1 cellular context compared by ENCODE assay signal in genomic region chr3:171321241-171321640, GRCh38.
TF ChIP-seq lines count a peak whose summit lies in the region.

No MANE protein-coding gene starts in this region.

TF ChIP-seq in GM12878, 131 proteins besides CTCF, POLR2A, EP300 and RAD21:
- TF ChIP-seq, protein P1, sequence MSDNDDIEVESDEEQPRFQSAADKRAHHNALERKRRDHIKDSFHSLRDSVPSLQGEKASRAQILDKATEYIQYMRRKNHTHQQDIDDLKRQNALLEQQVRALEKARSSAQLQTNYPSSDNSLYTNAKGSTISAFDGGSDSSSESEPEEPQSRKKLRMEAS (IDR thresholded peaks at IDR 0.05; ENCODE audit: low read depth, low read length), result no peak
- no peak for TF ChIP-seq KLF5 (IDR thresholded peaks at IDR 0.05; ENCODE audit: partially characterized antibody)
- TF ChIP-seq SUZ12 (IDR thresholded peaks at IDR 0.05; ENCODE audit: unreplicated experiment), result no peak
- no peak for TF ChIP-seq SMAD1 (IDR thresholded peaks at IDR 0.05; ENCODE audit: low read depth, partially characterized antibody)
- no peak for TF ChIP-seq ELK1 (IDR thresholded peaks at IDR 0.05; ENCODE audit: low read depth, low read length)
- TF ChIP-seq CBFB (IDR thresholded peaks at IDR 0.05; ENCODE audit: low read depth), result no peak
- TF ChIP-seq RUNX3 (IDR thresholded peaks at IDR 0.05; ENCODE audit: low read length), result no peak
- TF ChIP-seq, protein P2, sequence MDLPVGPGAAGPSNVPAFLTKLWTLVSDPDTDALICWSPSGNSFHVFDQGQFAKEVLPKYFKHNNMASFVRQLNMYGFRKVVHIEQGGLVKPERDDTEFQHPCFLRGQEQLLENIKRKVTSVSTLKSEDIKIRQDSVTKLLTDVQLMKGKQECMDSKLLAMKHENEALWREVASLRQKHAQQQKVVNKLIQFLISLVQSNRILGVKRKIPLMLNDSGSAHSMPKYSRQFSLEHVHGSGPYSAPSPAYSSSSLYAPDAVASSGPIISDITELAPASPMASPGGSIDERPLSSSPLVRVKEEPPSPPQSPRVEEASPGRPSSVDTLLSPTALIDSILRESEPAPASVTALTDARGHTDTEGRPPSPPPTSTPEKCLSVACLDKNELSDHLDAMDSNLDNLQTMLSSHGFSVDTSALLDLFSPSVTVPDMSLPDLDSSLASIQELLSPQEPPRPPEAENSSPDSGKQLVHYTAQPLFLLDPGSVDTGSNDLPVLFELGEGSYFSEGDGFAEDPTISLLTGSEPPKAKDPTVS (IDR thresholded peaks at IDR 0.05; ENCODE audit: low read depth, low read length), result no peak
- TF ChIP-seq TCF3 (IDR thresholded peaks at IDR 0.05; ENCODE audit: borderline replicate concordance, insufficient read depth, low read depth, low read length), result no peak
- TF ChIP-seq PAX8 (IDR thresholded peaks at IDR 0.05), result no peak
- TF ChIP-seq CUX1 (IDR thresholded peaks at IDR 0.05; ENCODE audit: insufficient replicate concordance, low read depth, low read length), result no peak
